ENCODE assay signal across 9 cellular contexts in the genomic region with DNA sequence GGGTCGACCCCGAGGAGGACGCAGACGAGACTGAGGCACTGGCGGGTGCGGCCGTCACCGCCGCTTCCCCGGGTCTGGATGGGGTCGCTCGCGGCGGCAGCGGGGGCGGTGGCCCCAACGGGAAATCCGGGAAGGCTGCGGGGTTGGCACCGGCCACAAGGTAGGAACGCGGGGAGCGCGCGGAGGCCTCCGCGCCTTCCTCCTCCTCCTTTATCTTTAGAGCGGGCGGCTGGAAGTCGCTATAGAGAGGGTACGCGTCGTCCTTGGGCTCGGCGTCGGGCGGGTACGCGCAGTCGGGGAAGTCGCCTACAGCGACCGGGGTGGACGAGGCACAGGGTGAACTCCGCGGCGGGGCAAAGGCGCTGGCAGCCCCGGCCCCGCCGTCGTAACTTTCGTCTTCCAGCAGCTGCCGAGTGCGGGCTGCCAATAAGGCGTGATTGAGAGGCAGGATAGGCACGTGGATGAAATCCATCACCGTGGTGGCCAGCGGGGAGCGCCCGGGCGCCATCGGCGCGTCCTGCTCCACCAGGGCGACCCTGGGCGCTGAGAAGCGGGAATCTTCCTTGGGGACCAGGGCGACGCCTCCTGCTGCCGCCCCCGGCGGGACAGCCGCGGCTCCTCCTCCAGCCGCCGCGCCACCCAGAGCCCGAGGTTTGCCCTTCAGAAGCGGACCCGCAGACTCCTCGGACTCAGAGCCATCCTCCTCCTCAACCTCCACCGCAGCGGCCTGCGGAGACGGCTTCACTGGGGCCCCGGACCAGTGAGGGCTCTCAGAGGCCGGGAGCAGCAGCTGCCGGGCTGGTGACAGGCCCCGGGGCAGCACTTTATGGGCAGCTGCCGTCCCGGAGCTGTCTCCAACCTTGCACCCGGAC. TPM values are rescaled to one million over a fixed set of nuclear protein-coding genes. Genes with fewer than 3 reads are reported as not detected.
DNase-seq lines count a peak whose midpoint lies in the region; ATAC-seq and FAIRE-seq lines count a peak whose summit lies in the region.
"Had no signal": no experiment of that assay in that cellular context is flagged by ENCODE, and none has a peak within 500 bp of the region (broad histone marks: within the 10 kb centered on the region; RNA-seq: fewer than 3 reads in every experiment).

No MANE protein-coding gene starts in this region.

- no peak overlapping the region for H2BK12ac ChIP-seq in trophoblast cell (ENCODE audit: low read length)

- no peaks in the 10 kb centered on the region for H3K79me2 ChIP-seq in trophoblast cell (ENCODE audit: control insufficient read depth, insufficient read depth, low read length, poor library complexity)

- H3K27me3 ChIP-seq in NT2/D1 (ENCODE audit: insufficient read depth, insufficient read length) (peaks cover 51% of the 10 kb centered on the region), trophoblast cell (ENCODE audit: insufficient read depth, low read length) (peaks cover 38% of the 10 kb centered on the region)

- no CpG with 5 or more reads among the region's 93 CpGs for WGBS in trophoblast cell (ENCODE audit: extremely low coverage, insufficient coverage, insufficient read length)

- ATAC-seq in GM21717 (IDR thresholded peaks at IDR 0.05; ENCODE audit: unreplicated experiment) (no peak), HG03139 (IDR thresholded peaks at IDR 0.05; ENCODE audit: unreplicated experiment) (no peak)

- H2BK120ac ChIP-seq in trophoblast cell (ENCODE audit: insufficient read depth, low read length, poor library complexity): no peak overlapping the region

- peak overlapping the region; percentile 89 for H3K4me2 ChIP-seq in trophoblast cell (ENCODE audit: low read length)

- H3K9ac ChIP-seq in NT2/D1 (ENCODE audit: insufficient read length, low read depth) (peak overlapping the region; percentile 68), trophoblast cell (ENCODE audit: low read length) (no peak overlapping the region)

- no peak overlapping the region for H3K18ac ChIP-seq in trophoblast cell (ENCODE audit: low read length)

- no peak overlapping the region for H4K12ac ChIP-seq in trophoblast cell (ENCODE audit: low read depth, low read length)

- no peaks in the 10 kb centered on the region for H3K79me1 ChIP-seq in trophoblast cell (ENCODE audit: low read length)

- no peak overlapping the region for H2AK5ac ChIP-seq in trophoblast cell (ENCODE audit: low read length)

- H3K23ac ChIP-seq in trophoblast cell (ENCODE audit: low read length): no peak overlapping the region

- in situ Hi-C loops in ACHN (cut with HindIII; ENCODE audit: low pct_ligation_motif_present, low pct_unique_long_range_greater_than_20kb, low sequenced_read_pairs): no loop called here

- no peak for FAIRE-seq in GM19239 (lab: Jason Lieb, UNC)

- H3K36me3 ChIP-seq in NT2/D1 (ENCODE audit: insufficient read depth, insufficient read length, low read length): no peaks in the 10 kb centered on the region
- no peaks in the 10 kb centered on the region for H3K36me3 ChIP-seq in trophoblast cell (ENCODE audit: control insufficient read depth in 1 of 2, insufficient read depth in 2 of 2, low read length in 2 of 2)

- H3K14ac ChIP-seq in trophoblast cell (ENCODE audit: low read length): no peak overlapping the region

- H2BK5ac ChIP-seq in trophoblast cell (ENCODE audit: low read depth, low read length, poor library complexity): no peak overlapping the region

- H4K91ac ChIP-seq in trophoblast cell (ENCODE audit: low read depth, low read length): no peak overlapping the region

- H3K4me3 ChIP-seq in NT2/D1 (ENCODE audit: insufficient read length, low read depth): peak overlapping the region; percentile 59
- H3K4me3 ChIP-seq in trophoblast cell (ENCODE audit: low read depth, low read length): peak overlapping the region; percentile 57

- H3K4me1 ChIP-seq in NT2/D1 (ENCODE audit: insufficient read depth, insufficient read length): no peaks in the 10 kb centered on the region
- H3K4me1 ChIP-seq in trophoblast cell (ENCODE audit: control insufficient read depth in 1 of 2, insufficient read depth in 2 of 2, low read length in 2 of 2): peaks cover 12 to 13% of the 10 kb centered on the region in 2 experiments

- DNase-seq in Daoy (ENCODE audit: low read depth): peak; percentile 1
- peak; percentile 11 for DNase-seq in NT2/D1 (ENCODE audit: low read depth, low spot score)
- peak; percentile 3 for DNase-seq in germinal center (ENCODE audit: low spot score)
- no peak for DNase-seq in trophoblast cell
- no peak for DNase-seq in GM19239 (ENCODE audit: insufficient read length, low spot score)
- DNase-seq in ACHN: no peak
- DNase-seq: cerebellar nuclear complex had no signal

- peak overlapping the region; percentile 71 for H2AFZ ChIP-seq in trophoblast cell (ENCODE audit: insufficient read depth, low read length, poor library complexity)

- H4K8ac ChIP-seq in trophoblast cell (ENCODE audit: low read depth, low read length): no peak overlapping the region

- H3K4ac ChIP-seq in trophoblast cell (ENCODE audit: low read depth, low read length): no peak overlapping the region

- H3K9me3 ChIP-seq in NT2/D1 (ENCODE audit: insufficient read depth, low read length): no peaks in the 10 kb centered on the region
- H3K9me3 ChIP-seq in trophoblast cell (ENCODE audit: insufficient read depth, low read depth, low read length): no peaks in the 10 kb centered on the region

- H3K27ac ChIP-seq in trophoblast cell (ENCODE audit: low read depth, low read length): no peak overlapping the region

RNA-seq across cellular contexts. Expression of a gene that starts 1.7 kb away (rescaled TPM):
- under 0.01 TPM in 1 of 2 replicates, not detected in the other for total RNA-seq in Daoy (2014; rRNA removed; shearing (Covaris generic))
- polyA plus RNA-seq in trophoblast cell (2013): under 0.01 and 0.01 TPM in 2 replicates

Comparison
In these comparisons a context has a peak if more than half of its experiments do, and no peak if none do; other contexts are left out.
1. DNase-seq: peak in Daoy (single experiment), NT2/D1 (single experiment) and germinal center (single experiment); none in trophoblast cell (0 of 2), GM19239 (single experiment) and ACHN (single experiment).